ENCODE assay signal across 19 cellular contexts in genomic region chr11:20157768-20158167, GRCh38. TPM values are rescaled to one million over a fixed set of nuclear protein-coding genes. Genes with fewer than 3 reads are reported as not detected.
DNase-seq lines count a peak whose midpoint lies in the region; ATAC-seq and TF ChIP-seq lines count a peak whose summit lies in the region.
"Had no signal": no experiment of that assay in that cellular context is flagged by ENCODE, and none has a peak within 500 bp of the region (broad histone marks: within the 10 kb centered on the region; RNA-seq: fewer than 3 reads in every experiment).

No MANE protein-coding gene starts in this region.

- no peaks in the 10 kb centered on the region for H3K9me3 Mint-ChIP-seq in activated naive CD8-positive, alpha-beta T cell (ENCODE audit: low read depth)
- peaks cover 6% of the 10 kb centered on the region for H3K9me3 Mint-ChIP-seq in activated naive CD8-positive, alpha-beta T cell treated with anti-CD3 and anti-CD28 coated beads, Interleukin-2, amount 50 U/mL, for 24 hours
- H3K9me3 Mint-ChIP-seq in type B pancreatic cell = peaks cover 4% of the 10 kb centered on the region

- H3K9me3 ChIP-seq in T-helper 17 cell (ENCODE audit: control insufficient read depth, low read length, poor library complexity, severe bottlenecking) = peaks cover 6% of the 10 kb centered on the region
- no peaks in the 10 kb centered on the region for H3K9me3 ChIP-seq in iPS-18a (ENCODE audit: control insufficient read depth, low read depth, low read length)
- H3K9me3 ChIP-seq: mucosa of descending colon, pancreas, right lobe of liver had no signal

- H3K36me3 ChIP-seq in iPS-18a (ENCODE audit: control insufficient read depth, low read depth, low read length) = no peaks in the 10 kb centered on the region
- H3K36me3 ChIP-seq: pancreas, right lobe of liver, tibial artery had no signal

- peaks cover 97% of the 10 kb centered on the region for H3K27me3 ChIP-seq in iPS-18a (ENCODE audit: control insufficient read depth, insufficient read depth, low read length)

- intact Hi-C loops in Right ventricle myocardium inferior (cut with DNase I) = no loop called here

- H3K4me1 ChIP-seq in iPS-18a (ENCODE audit: control insufficient read depth, low read depth, low read length) = peaks cover 61% of the 10 kb centered on the region

- no peak for ATAC-seq in activated naive CD8-positive, alpha-beta T cell treated with anti-CD3 and anti-CD28 coated beads, Interleukin-2, amount 50 U/mL, for 24 hours
- no peak for ATAC-seq in T-helper 17 cell
- no peak for ATAC-seq in Right ventricle myocardium inferior
- no peak for ATAC-seq in HG02571 (IDR thresholded peaks at IDR 0.05; ENCODE audit: unreplicated experiment)
- ATAC-seq: mucosa of descending colon had no signal

- H3K4me1 Mint-ChIP-seq in activated naive CD8-positive, alpha-beta T cell (ENCODE audit: low read depth) = peaks cover 34% of the 10 kb centered on the region
- H3K4me1 Mint-ChIP-seq in activated naive CD8-positive, alpha-beta T cell treated with anti-CD3 and anti-CD28 coated beads, Interleukin-2, amount 50 U/mL, for 24 hours = peaks cover 30% of the 10 kb centered on the region
- H3K4me1 Mint-ChIP-seq in T-helper 17 cell (peaks cover 15% of the 10 kb centered on the region), type B pancreatic cell (ENCODE audit: unreplicated experiment) (peaks cover 16% of the 10 kb centered on the region)

- H3K9ac ChIP-seq in iPS-18a (ENCODE audit: low read length) = no peak overlapping the region

- H3K27me3 Mint-ChIP-seq in activated naive CD8-positive, alpha-beta T cell = peaks cover 43% of the 10 kb centered on the region
- H3K27me3 Mint-ChIP-seq in activated naive CD8-positive, alpha-beta T cell treated with anti-CD3 and anti-CD28 coated beads, Interleukin-2, amount 50 U/mL, for 24 hours = peaks cover 74% of the 10 kb centered on the region
- H3K27me3 Mint-ChIP-seq in T-helper 17 cell (peaks cover 49% of the 10 kb centered on the region), type B pancreatic cell (peaks cover 95% of the 10 kb centered on the region)

- no peak overlapping the region for H3K27ac ChIP-seq in iPS-18a (ENCODE audit: low read length)
- H3K27ac ChIP-seq: pancreas, right lobe of liver, tibial artery had no signal

- H3K36me3 Mint-ChIP-seq in activated naive CD8-positive, alpha-beta T cell = no peaks in the 10 kb centered on the region
- H3K36me3 Mint-ChIP-seq in activated naive CD8-positive, alpha-beta T cell treated with anti-CD3 and anti-CD28 coated beads, Interleukin-2, amount 50 U/mL, for 24 hours (ENCODE audit: low read depth) = peaks cover 2% of the 10 kb centered on the region
- H3K36me3 Mint-ChIP-seq in T-helper 17 cell (ENCODE audit: low read depth) = no peaks in the 10 kb centered on the region
- H3K36me3 Mint-ChIP-seq in type B pancreatic cell = peaks cover 4% of the 10 kb centered on the region

- TF ChIP-seq CTCF in type B pancreatic cell (conservative IDR thresholded peaks at IDR 0.05) = no peak

- H3K27ac Mint-ChIP-seq in activated naive CD8-positive, alpha-beta T cell = no peak overlapping the region
- H3K27ac Mint-ChIP-seq in activated naive CD8-positive, alpha-beta T cell treated with anti-CD3 and anti-CD28 coated beads, Interleukin-2, amount 50 U/mL, for 24 hours = no peak overlapping the region
- H3K27ac Mint-ChIP-seq in T-helper 17 cell (peak overlapping the region; percentile 41), type B pancreatic cell (no peak overlapping the region)

- no peak for DNase-seq in activated naive CD8-positive, alpha-beta T cell treated with anti-CD3 and anti-CD28 coated beads, Interleukin-2, amount 50 U/mL, for 24 hours
- DNase-seq in T-helper 17 cell = no peak
- DNase-seq in type B pancreatic cell (ENCODE audit: extremely low spot score, unreplicated experiment) = no peak
- DNase-seq in dedifferentiated amniotic fluid mesenchymal stem cell (ENCODE audit: extremely low spot score) = no peak
- no peak for DNase-seq in Right ventricle myocardium inferior (ENCODE audit: missing footprints)
- DNase-seq: aorta, cerebellar nuclear complex, left ventricle myocardium superior, mucosa of descending colon, NCI-H1417 treated with DMSO at 0.1 percent for 48 hours, NCI-H2171, pancreas, right lobe of liver, tibial artery had no signal

- peak overlapping the region; percentile 62 for H3K4me3 ChIP-seq in iPS-18a (ENCODE audit: low read length)
- H3K4me3 ChIP-seq: mucosa of descending colon, right lobe of liver, tibial artery had no signal

- peak overlapping the region; percentile 83 for H3K4me3 Mint-ChIP-seq in activated naive CD8-positive, alpha-beta T cell
- H3K4me3 Mint-ChIP-seq in activated naive CD8-positive, alpha-beta T cell treated with anti-CD3 and anti-CD28 coated beads, Interleukin-2, amount 50 U/mL, for 24 hours = no peak overlapping the region
- H3K4me3 Mint-ChIP-seq in T-helper 17 cell (peak overlapping the region; percentile 81), type B pancreatic cell (peak overlapping the region; percentile 17)

RNA-seq across cellular contexts. Expression of gene DBX1, which starts 2.5 kb away (rescaled TPM):
- total RNA-seq in T-helper 17 cell (not detected), type B pancreatic cell (ENCODE audit: low replicate concordance) (0.36 TPM in 1 of 2 replicates, not detected in the other), Right ventricle myocardium inferior (not detected)
- total RNA-seq: activated CD8-positive, alpha-beta memory T cell treated with anti-CD3 and anti-CD28 coated beads for 36 hours; aorta; left ventricle myocardium superior; M059J; mucosa of descending colon; pancreas; right lobe of liver had no signal
